ENCODE assay signal across 8 cellular contexts in the genomic region with DNA sequence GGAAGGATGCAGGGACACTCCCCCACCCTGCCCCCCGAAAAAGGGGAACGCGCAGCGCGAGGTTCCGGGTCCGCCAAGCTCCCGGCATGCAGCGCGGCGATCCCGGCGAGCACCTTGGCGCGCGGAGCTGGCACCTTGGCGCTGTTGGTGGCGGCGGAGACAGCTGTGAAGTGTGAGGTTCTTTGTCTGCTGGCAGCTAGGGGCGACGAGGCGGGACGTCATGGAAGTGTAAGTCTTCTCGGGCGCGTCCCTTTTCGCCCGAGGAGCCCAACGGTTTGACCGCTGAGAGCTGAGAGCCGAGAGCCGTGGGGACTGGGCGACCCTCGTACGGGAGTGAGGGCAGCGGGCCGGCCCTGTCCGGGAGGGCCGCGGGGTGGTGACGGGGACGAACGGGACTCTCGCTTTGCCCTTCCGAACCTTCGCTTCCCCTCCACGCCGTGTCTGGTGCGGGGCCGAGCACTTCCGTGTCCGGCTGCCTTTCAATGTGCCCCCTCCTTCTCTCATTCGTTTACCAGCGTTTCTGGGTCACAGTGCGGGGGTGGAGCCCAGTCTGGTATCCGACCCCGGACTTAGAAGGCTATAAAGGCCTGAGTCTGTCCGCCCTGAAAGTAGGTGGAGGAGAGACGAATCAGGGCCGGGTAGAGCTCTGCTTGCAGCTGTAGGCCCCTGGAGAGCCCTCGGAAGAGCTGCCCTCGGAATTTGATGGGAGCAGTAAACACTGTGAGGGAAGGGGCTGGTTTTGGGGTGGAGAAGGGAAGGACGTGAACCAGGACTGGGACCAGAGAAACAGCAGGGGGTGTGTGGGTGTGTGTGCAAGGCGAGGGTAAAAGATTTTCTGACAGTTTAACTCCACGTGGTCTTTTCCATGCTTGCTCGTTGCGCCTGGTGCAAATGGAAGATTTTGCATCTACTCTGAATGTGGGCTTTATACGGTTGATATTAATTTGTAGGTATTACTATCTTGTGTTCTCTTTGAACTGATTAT. TPM values are rescaled to one million over a fixed set of nuclear protein-coding genes. Genes with fewer than 3 reads are reported as not detected.
DNase-seq lines count a peak whose midpoint lies in the region; FAIRE-seq and TF ChIP-seq lines count a peak whose summit lies in the region.

TSS of gene CRCP (plus strand) at position 105 of the 985 bp plus-strand sequence. CDS start at position 221, 116 bp downstream.

- DNase-seq in GF-D8 (lab: John Stamatoyannopoulos, UW) (peak; percentile 72), H4 (ENCODE audit: low spot score) (peak; percentile 79), LNCaP clone FGC (ENCODE audit: low read depth) (peak; percentile 36), SJCRH30 (peak; percentile 90 to 91), frontal cortex (ENCODE audit: low spot score in 2 of 2) (peak; percentile 75 to 83), substantia nigra (lab: John Stamatoyannopoulos, UW) (peak in 48 of 49 donors; percentile 22 to 85 (median 68))
- DNase-seq in activated gamma-delta T cell treated with anti-CD3 and anti-CD28 coated beads, Interleukin-2, amount 50 U/mL, for 16 hours (ENCODE audit: low read depth), result peak; percentile 76

- 0 out of 2 replicates have a peak, but pooled peaks cover 5% of the 10 kb centered on the region for H3K4me1 ChIP-seq in SJCRH30
- H3K4me1 ChIP-seq in neutrophil (ENCODE audit: control insufficient read depth in 1 of 2, insufficient read depth in 1 of 2, low read depth in 1 of 2, low read length in 1 of 2), result peaks cover 20 to 21% of the 10 kb centered on the region in 2 experiments

- H3K36me3 ChIP-seq in SJCRH30, result 0 out of 2 replicates have a peak, but pooled peaks cover 6% of the 10 kb centered on the region
- no peaks in the 10 kb centered on the region for H3K36me3 ChIP-seq in neutrophil

- H3K27me3 ChIP-seq in SJCRH30 (no peaks in the 10 kb centered on the region), neutrophil (no peaks in the 10 kb centered on the region)

- H3K27ac ChIP-seq in SJCRH30, result peak within 1 kb of the TSS; percentile 94
- H3K27ac ChIP-seq in neutrophil, result peak within 1 kb of the TSS; percentile 96
- peak within 1 kb of the TSS; percentile 88 for H3K27ac ChIP-seq in substantia nigra (ENCODE audit: low read depth, low read length, poor library complexity, severe bottlenecking)

- TF ChIP-seq CTCF in LNCaP clone FGC (IDR thresholded peaks at IDR 0.05; ENCODE audit: control insufficient read depth, extremely low read depth, insufficient read depth) (no peak), neutrophil (IDR thresholded peaks at IDR 0.05) (no peak)

- H3K9me3 ChIP-seq in SJCRH30 (replicated peaks) (no peaks in the 10 kb centered on the region; the same call in 1 of the 2 replicates), neutrophil (no peaks in the 10 kb centered on the region)

- no peak for FAIRE-seq in frontal cortex (lab: Jason Lieb, UNC)

- H3K4me3 ChIP-seq in LNCaP clone FGC (ENCODE audit: low read depth, low read length), result peak within 1 kb of the TSS; percentile 63
- peak within 1 kb of the TSS; percentile 89 for H3K4me3 ChIP-seq in SJCRH30
- peak within 1 kb of the TSS; percentile 87 to 99 for H3K4me3 ChIP-seq in neutrophil (ENCODE audit: low read depth in 1 of 2, low read length in 1 of 2)

RNA-seq across cellular contexts. Expression of gene CRCP, which starts in this region (rescaled TPM):
- 55.2 and 74.7 TPM in 2 replicates for total RNA-seq in H4 (2014; rRNA removed; shearing (Covaris generic))
- total RNA-seq in SJCRH30 (2014; rRNA removed; shearing (Covaris generic)), result 47.3 and 57.1 TPM in 2 replicates
- total RNA-seq in frontal cortex, result 62.4 TPM

Comparison
In these comparisons a context has a peak if more than half of its experiments do, and no peak if none do; other contexts are left out.
1. Peak in every context shown above with its lines: DNase-seq, H3K4me3 ChIP-seq and H3K27ac ChIP-seq.
2. DNase-seq: peak in every context shown above with its lines; median percentile 90 in SJCRH30; 79 in H4; 79 in frontal cortex; 76 in activated gamma-delta T cell treated with anti-CD3 and anti-CD28 coated beads, Interleukin-2, amount 50 U/mL, for 16 hours; 72 in GF-D8; 68 in substantia nigra; 36 in LNCaP clone FGC.